10 cellular contexts compared by ENCODE assay signal in the genomic region with DNA sequence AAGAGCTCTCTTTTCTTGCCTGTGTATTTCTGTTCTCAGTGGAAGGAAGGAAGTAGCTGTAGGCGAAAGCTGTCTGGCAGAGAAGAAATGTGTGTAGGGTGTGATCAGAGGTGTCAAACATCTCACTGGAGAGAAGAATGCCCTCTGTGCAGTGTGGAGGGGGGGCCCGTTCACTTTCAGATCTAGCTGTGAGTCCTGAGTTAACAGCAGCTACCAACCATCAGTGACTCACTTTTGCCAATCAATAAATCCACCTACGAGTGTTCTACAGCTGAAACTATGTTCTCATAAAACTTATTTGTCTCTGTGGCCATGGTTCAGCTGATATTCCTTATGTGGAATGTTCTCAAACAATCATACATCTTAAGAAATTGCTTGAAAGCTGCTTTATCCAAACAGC.
DNase-seq lines count a peak whose midpoint lies in the region; ATAC-seq, FAIRE-seq and TF ChIP-seq lines count a peak whose summit lies in the region.
"Had no signal": no experiment of that assay in that cellular context is flagged by ENCODE, and none has a peak within 500 bp of the region (broad histone marks: within the 10 kb centered on the region; RNA-seq: fewer than 3 reads in every experiment).

No MANE protein-coding gene starts in this region.

- in situ Hi-C loops in GM12878 (cut with MboI) = no loop called here

- H3K36me3 ChIP-seq in GM06990 (ENCODE audit: control insufficient read depth, insufficient read depth, low read length) (no peaks in the 10 kb centered on the region), GM12878 (ENCODE audit: control insufficient read depth in 2 of 2, insufficient read depth in 2 of 2, low read length in 1 of 2) (no peaks in the 10 kb centered on the region)
- H3K36me3 ChIP-seq: stomach had no signal

- CTCF ChIA-PET in GM12878 (lab: Yijun Ruan, JAX) = interaction anchor here (0.6 to 2.5 kb wide), 9 partner anchors 9 to 121 kb away, joined by 3 to 12 read pairs (median 5); no protein-coding TSS in a partner anchor

- 1% methylated on average over 3 of the region's 3 CpGs for WGBS in GM12878 (ENCODE audit: insufficient coverage, insufficient replicate concordance, low lambda C conversion rate, missing lambda C conversion rate)

- no peak for TF ChIP-seq POLR2A in GM12878 (IDR thresholded peaks at IDR 0.05; ENCODE audit: low read depth, low read length)

- no peak overlapping the region for H3K4me2 ChIP-seq in GM12878 (ENCODE audit: control insufficient read depth, insufficient read depth)

- intact Hi-C loops in GM12878 (cut with micrococcal nuclease; ENCODE audit: unreplicated experiment) = no loop called here

- RAD21 ChIA-PET in GM12878 (lab: Charles Lee; ENCODE audit: unreplicated experiment) = interaction anchor here (0.7 to 1.8 kb wide), 16 partner anchors 8 to 200 kb away, joined by 3 to 8 read pairs (median 4); no protein-coding TSS in a partner anchor

- no peaks in the 10 kb centered on the region for H3K79me2 ChIP-seq in GM12878 (ENCODE audit: control insufficient read depth, insufficient read depth, low read length)

- no peak overlapping the region for H3K27ac ChIP-seq in GM12878 (ENCODE audit: control insufficient read depth, insufficient read depth)
- H3K27ac ChIP-seq: stomach had no signal

- FAIRE-seq in GM12878 (lab: Jason Lieb, UNC) = no peak

- no peaks in the 10 kb centered on the region for H3K4me1 ChIP-seq in GM12878 (ENCODE audit: control insufficient read depth, insufficient read depth, low read length)

- H2AFZ ChIP-seq in GM12878 (ENCODE audit: control insufficient read depth, low read depth, low read length) = no peak overlapping the region

- H3K27me3 ChIP-seq in GM06990 (replicated peaks; ENCODE audit: control insufficient read depth, insufficient read depth, low read length) (no peaks in the 10 kb centered on the region), GM12878 (replicated peaks in 1 of 2; ENCODE audit: control insufficient read depth in 2 of 2, insufficient read depth in 2 of 2, low read length in 1 of 2) (no peaks in the 10 kb centered on the region)
- H3K27me3 ChIP-seq: stomach had no signal

- SMC1A ChIA-PET in GM12878 (lab: Charles Lee; ENCODE audit: uncharacterized antibody, unreplicated experiment) = interaction anchor here (0.6 to 2.8 kb wide), 22 partner anchors 8 to 161 kb away, joined by 3 to 21 read pairs (median 4); no protein-coding TSS in a partner anchor

- no peak overlapping the region for H3K4me3 ChIP-seq in GM06990 (replicated peaks; ENCODE audit: low read depth, low read length)
- no peak overlapping the region for H3K4me3 ChIP-seq in GM12878
- H3K4me3 ChIP-seq: stomach had no signal

- TF ChIP-seq RAD21 in GM12878 (IDR thresholded peaks at IDR 0.05; ENCODE audit: insufficient read depth, low read depth, low read length) = no peak

- no peak; a peak in 1 of 4 replicates for TF ChIP-seq EP300 in GM12878 (IDR thresholded peaks at IDR 0.05; ENCODE audit: borderline replicate concordance in 1 of 2, control insufficient read depth in 1 of 2, low read depth in 2 of 2, low read length in 2 of 2)

- DNase-seq in GM06990 (ENCODE audit: extremely low read depth, insufficient read length) (peak; percentile 26), GM12878 (ENCODE audit: low read depth, low spot score) (no peak), DMS79 treated with DMSO at 0.1 percent for 48 hours (lab: John Stamatoyannopoulos, UW) (no peak), NCI-H748 (lab: John Stamatoyannopoulos, UW; ENCODE audit: unreplicated experiment) (no peak)
- peak; percentile 20 to 66 (median 44) for DNase-seq in stimulated activated CD4-positive, alpha-beta T cell treated with anti-CD3 and anti-CD28 coated beads, Interleukin-1b, Interleukin-23, amount 100 ng/mL, for 24 hours (ENCODE audit: low read depth in 4 of 4, low spot score in 1 of 4)
- DNase-seq: NCI-H2107, stomach had no signal

- POLR2A ChIA-PET in GM12878 (lab: Charles Lee) = interaction anchor here (0.9 to 1.1 kb wide), 2 partner anchors 9 to 83 kb away, joined by 3 read pairs; no protein-coding TSS in a partner anchor

- peak; percentile 94 to 96 for ATAC-seq in activated CD4-positive, CD25-positive, alpha-beta regulatory T cell treated with anti-CD3 and anti-CD28 coated beads, Interleukin-2, amount 50 U/mL, for 24 hours
- ATAC-seq in GM12878 (peak; percentile 96), HG02759 (IDR thresholded peaks at IDR 0.05; ENCODE audit: unreplicated experiment) (no peak), HG02763 (IDR thresholded peaks at IDR 0.05; ENCODE audit: unreplicated experiment) (no peak)

- TF ChIP-seq CTCF in GM06990 (IDR thresholded peaks at IDR 0.05; ENCODE audit: insufficient read depth, low read length, poor library complexity, severe bottlenecking) (no peak), GM12878 (IDR thresholded peaks at IDR 0.05 in 2 of 3, conservative IDR thresholded peaks at IDR 0.05 in 1 of 3; ENCODE audit: control insufficient read depth in 2 of 3, extremely low read depth in 1 of 3, insufficient read depth in 1 of 3, low read depth in 3 of 3, low read length in 3 of 3) (no peak)

- BruUV-seq in GM12878 (replicated peaks; lab: Mats Ljungman, UMichigan) = no TSS peak

- H3K9ac ChIP-seq in GM12878 (ENCODE audit: control insufficient read depth, insufficient read depth, low read length) = no peak overlapping the region

- H4K20me1 ChIP-seq in GM12878 (ENCODE audit: control insufficient read depth, insufficient read depth) = no peaks in the 10 kb centered on the region

- H3K9me3 ChIP-seq in GM12878 (replicated peaks; ENCODE audit: control insufficient read depth, insufficient read depth, low read length) = no peaks in the 10 kb centered on the region; the same call in 2 of the 3 replicates
- H3K9me3 ChIP-seq: stomach had no signal

TF ChIP-seq in GM12878, 131 proteins besides CTCF, POLR2A, EP300 and RAD21:
- TF ChIP-seq IKZF2 (IDR thresholded peaks at IDR 0.05) = peak; percentile 36 to 52; a peak in 2 of 4 replicates
- no peak for TF ChIP-seq ESRRA (IDR thresholded peaks at IDR 0.05; ENCODE audit: low read length)
- peak; percentile 72 for TF ChIP-seq IKZF1 (conservative IDR thresholded peaks at IDR 0.05)
- peak; percentile 64; the same call in 1 of the 2 replicates for TF ChIP-seq DPF2 (IDR thresholded peaks at IDR 0.05)
- TF ChIP-seq NBN (IDR thresholded peaks at IDR 0.05) = 0 out of 2 replicates have a peak, but pooled peaks have one; percentile 34
- no peak for TF ChIP-seq CBFB (IDR thresholded peaks at IDR 0.05; ENCODE audit: low read depth)
- peak; percentile 74 for TF ChIP-seq MEF2B (IDR thresholded peaks at IDR 0.05; ENCODE audit: partially characterized antibody, poor library complexity, severe bottlenecking)
- 0 out of 4 replicates have a peak, but pooled peaks of 1 of the 2 experiments have one; percentile 12 for TF ChIP-seq BHLHE40 (IDR thresholded peaks at IDR 0.05; ENCODE audit: borderline replicate concordance in 1 of 2, low read depth in 2 of 2, low read length in 1 of 2)
- TF ChIP-seq MTA2 (IDR thresholded peaks at IDR 0.05; ENCODE audit: low read depth) = peak; percentile 66; the same call in 1 of the 2 replicates

Comparison
In these comparisons a context has a peak if more than half of its experiments do, and no peak if none do; other contexts are left out.
1. DNase-seq: peak in GM06990 (single experiment) and stimulated activated CD4-positive, alpha-beta T cell treated with anti-CD3 and anti-CD28 coated beads, Interleukin-1b, Interleukin-23, amount 100 ng/mL, for 24 hours (4 of 4); none in GM12878 (single experiment), DMS79 treated with DMSO at 0.1 percent for 48 hours (single experiment) and NCI-H748 (single experiment).
2. ATAC-seq: peak in activated CD4-positive, CD25-positive, alpha-beta regulatory T cell treated with anti-CD3 and anti-CD28 coated beads, Interleukin-2, amount 50 U/mL, for 24 hours (2 of 2) and GM12878 (single experiment); none in HG02759 (single experiment) and HG02763 (single experiment).